In genomic region chr11:40376346-40376745, GRCh38 we compare ENCODE assay signal across 25 cellular contexts.
"Had no signal": no experiment of that assay in that cellular context is flagged by ENCODE, and none has a peak within 500 bp of the region (broad histone marks: within the 10 kb centered on the region; RNA-seq: fewer than 3 reads in every experiment).

No MANE protein-coding gene starts in this region.

- H3K36me3 Mint-ChIP-seq: activated CD4-positive, alpha-beta memory T cell treated with anti-CD3 and anti-CD28 coated beads for 36 hours; activated naive CD4-positive, alpha-beta T cell treated with anti-CD3 and anti-CD28 coated beads, Interleukin-2, amount 50 U/mL, for 72 hours; brain; T-cell had no signal

- H3K4me3 ChIP-seq: ascending aorta had no signal

- H3K27me3 Mint-ChIP-seq: activated CD4-positive, alpha-beta memory T cell treated with anti-CD3 and anti-CD28 coated beads for 36 hours; activated CD4-positive, alpha-beta T cell treated with anti-CD3 and anti-CD28 coated beads, Interleukin-2, amount 10 ng/mL, durations not matched to agents 7 days and 5 days; activated naive CD8-positive, alpha-beta T cell treated with anti-CD3 and anti-CD28 coated beads, Interleukin-2, amount 50 U/mL, for 24 hours; brain; central memory CD8-positive, alpha-beta T cell; T-cell had no signal

- H3K36me3 ChIP-seq: ascending aorta had no signal

- H3K4me3 Mint-ChIP-seq: activated CD4-positive, alpha-beta memory T cell treated with anti-CD3 and anti-CD28 coated beads for 36 hours; activated CD4-positive, alpha-beta T cell treated with anti-CD3 and anti-CD28 coated beads, Interleukin-2, amount 10 ng/mL, durations not matched to agents 7 days and 5 days; activated naive CD8-positive, alpha-beta T cell treated with anti-CD3 and anti-CD28 coated beads, Interleukin-2, amount 50 U/mL, for 24 hours; activated T-cell treated with anti-CD3 and anti-CD28 coated beads, Interleukin-2, amount 50 U/mL, for 4 hours; central memory CD8-positive, alpha-beta T cell; T-cell had no signal

- DNase-seq: activated CD4-positive, alpha-beta memory T cell treated with anti-CD3 and anti-CD28 coated beads for 36 hours; activated CD4-positive, alpha-beta T cell treated with anti-CD3 and anti-CD28 coated beads, Interleukin-2, amount 10 ng/mL, durations not matched to agents 7 days and 5 days; activated CD4-positive, CD25-positive, alpha-beta regulatory T cell; activated CD8-positive, alpha-beta memory T cell treated with anti-CD3 and anti-CD28 coated beads for 24 hours; activated effector memory CD4-positive, alpha-beta T cell treated with anti-CD3 and anti-CD28 coated beads, Interleukin-2, amount 50 U/mL, for 16 hours; activated naive CD4-positive, alpha-beta T cell treated with Interleukin-2 at 50 U/mL for 16 hours; activated naive CD8-positive, alpha-beta T cell treated with anti-CD3 and anti-CD28 coated beads, Interleukin-2, amount 50 U/mL, for 24 hours; activated T-cell treated with anti-CD3 and anti-CD28 coated beads, Interleukin-2, amount 50 U/mL, for 4 hours; amniotic stem cell; Kasumi-1; NCI-H1092; NCI-H1417; NCI-H1930; NCI-H2171; NCI-H2227 treated with DMSO at 0.1 percent for 48 hours; NCI-H446 treated with DMSO at 0.1 percent for 48 hours; NCI-H524 treated with DMSO at 0.1 percent for 48 hours; NCI-H748 treated with DMSO at 0.1 percent for 48 hours; SIG-M5; T-cell had no signal

- H3K27ac Mint-ChIP-seq: activated CD4-positive, alpha-beta memory T cell treated with anti-CD3 and anti-CD28 coated beads for 36 hours; activated CD4-positive, alpha-beta T cell treated with anti-CD3 and anti-CD28 coated beads, Interleukin-2, amount 10 ng/mL, durations not matched to agents 7 days and 5 days; activated naive CD4-positive, alpha-beta T cell treated with anti-CD3 and anti-CD28 coated beads, Interleukin-2, amount 50 U/mL, for 72 hours; activated naive CD8-positive, alpha-beta T cell treated with anti-CD3 and anti-CD28 coated beads, Interleukin-2, amount 50 U/mL, for 24 hours; T-cell had no signal

- ATAC-seq: activated naive CD4-positive, alpha-beta T cell treated with anti-CD3 and anti-CD28 coated beads, Interleukin-2, amount 50 U/mL, for 72 hours; activated naive CD8-positive, alpha-beta T cell treated with anti-CD3 and anti-CD28 coated beads, Interleukin-2, amount 50 U/mL, for 24 hours; activated T-cell treated with anti-CD3 and anti-CD28 coated beads, Interleukin-2, amount 50 U/mL, for 4 hours; T-cell had no signal

- H3K4me1 ChIP-seq: ascending aorta had no signal

- H3K27ac ChIP-seq: ascending aorta, VCaP had no signal

- H3K9me3 Mint-ChIP-seq: brain had no signal

- H3K4me1 Mint-ChIP-seq: activated CD4-positive, alpha-beta T cell treated with anti-CD3 and anti-CD28 coated beads, Interleukin-2, amount 10 ng/mL, durations not matched to agents 7 days and 5 days; activated naive CD8-positive, alpha-beta T cell treated with anti-CD3 and anti-CD28 coated beads, Interleukin-2, amount 50 U/mL, for 24 hours; central memory CD8-positive, alpha-beta T cell; T-cell had no signal

- H3K27me3 ChIP-seq: ascending aorta had no signal

- H3K9me3 ChIP-seq: ascending aorta had no signal
